17 cellular contexts compared by ENCODE assay signal in the genomic region with DNA sequence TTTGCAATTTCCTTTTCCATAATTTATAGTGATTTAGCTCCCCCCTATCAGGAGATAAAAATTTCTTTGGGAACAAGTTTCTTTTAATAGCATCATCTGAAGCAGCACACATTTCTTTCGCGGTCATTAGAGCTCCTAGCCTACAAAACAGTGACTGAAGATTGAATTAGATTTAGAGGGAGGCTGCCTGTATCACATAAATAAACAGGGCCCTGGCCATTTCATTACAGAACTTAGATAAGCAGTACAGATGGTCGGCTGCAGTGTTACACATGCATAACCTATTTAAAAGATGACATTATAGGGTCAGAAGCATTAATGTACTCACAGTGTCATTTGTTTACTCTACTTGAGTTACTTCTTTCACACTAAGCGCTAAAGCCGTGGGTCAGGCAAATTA.
"Had no signal": no experiment of that assay in that cellular context is flagged by ENCODE, and none has a peak within 500 bp of the region (broad histone marks: within the 10 kb centered on the region; RNA-seq: fewer than 3 reads in every experiment).

No MANE protein-coding gene starts in this region.

- H3K36me3 ChIP-seq: heart right ventricle, pancreas, tibial nerve, upper lobe of right lung, vagina had no signal

- ATAC-seq: stimulated activated naive CD8-positive, alpha-beta T cell treated with anti-CD3 and anti-CD28 coated beads, Interleukin-15, amount 100 ng/mL, for 72 hours had no signal

- H3K27ac ChIP-seq: coronary artery, pancreas, skin epidermis, testis, tibial nerve, upper lobe of right lung, vagina had no signal

- H3K4me1 ChIP-seq: pancreas, testis, upper lobe of right lung, vagina had no signal

- DNase-seq: effector CD8-positive, alpha-beta T cell; heart right ventricle; mesendoderm; naive B cell; occipital lobe; pancreas; stimulated activated CD4-positive, alpha-beta T cell treated with anti-CD3 and anti-CD28 coated beads, Interleukin-2, amount 100 ng/mL, for 24 hours; stimulated activated CD4-positive, alpha-beta T cell treated with anti-CD3 and anti-CD28 coated beads, Interleukin-4, amount 100 ng/mL, for 4 hours; stimulated activated naive B cell treated with anti-CD40 and anti-IgM and Interleukin-4, amounts not matched to agents 10 μg/mL and 1 μg/mL and 100 μg/mL, for 72 hours; stimulated activated naive CD8-positive, alpha-beta T cell treated with anti-CD3 and anti-CD28 coated beads, Interleukin-15, amount 100 ng/mL, for 72 hours; testis; upper lobe of right lung had no signal

- H3K27me3 ChIP-seq: heart right ventricle, pancreas, testis, tibial nerve, upper lobe of right lung, vagina had no signal

- FAIRE-seq: frontal cortex, pancreas had no signal

- H3K4me3 ChIP-seq: coronary artery, heart right ventricle, pancreas, skin epidermis, testis, tibial nerve, upper lobe of right lung, vagina had no signal

- H3K9me3 ChIP-seq: pancreas, testis, tibial nerve, upper lobe of right lung, vagina had no signal
